ENCODE assay signal across 18 cellular contexts in the genomic region with DNA sequence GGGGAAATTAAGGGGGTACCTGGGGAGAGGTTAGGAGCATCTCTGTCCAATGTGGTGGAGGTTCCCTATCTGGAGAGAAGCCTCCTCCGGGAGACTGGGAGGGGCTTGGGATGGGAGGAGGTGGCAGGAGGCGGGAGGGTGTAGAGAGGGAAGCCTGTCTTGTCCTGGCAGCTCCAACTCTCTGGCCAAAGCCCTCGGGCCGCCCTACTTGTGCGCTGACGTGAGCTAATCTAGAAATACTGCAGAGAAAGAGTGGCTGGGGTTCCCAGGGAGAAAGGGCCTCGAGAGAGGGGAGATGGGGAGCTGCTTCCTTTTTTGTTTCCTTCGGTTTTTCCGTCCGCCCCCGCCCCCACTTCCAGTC. TPM values are rescaled to one million over a fixed set of nuclear protein-coding genes. Genes with fewer than 3 reads are reported as not detected.
A peak's percentile ranks its signal among the peaks of the same experiment; 100 is the strongest.
DNase-seq lines count a peak whose midpoint lies in the region; ATAC-seq and TF ChIP-seq lines count a peak whose summit lies in the region.
"Had no signal": no experiment of that assay in that cellular context is flagged by ENCODE, and none has a peak within 500 bp of the region (broad histone marks: within the 10 kb centered on the region; RNA-seq: fewer than 3 reads in every experiment).

No MANE protein-coding gene starts in this region.

- CTCF ChIA-PET in WTC11 (lab: Charles Lee), result interaction anchor here (0.8 to 11.1 kb wide), 10 partner anchors 7 to 314 kb away, joined by 3 to 188 read pairs (median 52); partner anchors contain the start of gene ACTR5

- H3K36me3 Mint-ChIP-seq in T-helper 2 cell treated with Interferon-gamma antibody and Interleukin-4, amounts not matched to agents 5 μg/mL and 100 μg/mL, for 36 hours (ENCODE audit: low read depth), result peaks cover 4% of the 10 kb centered on the region
- no peaks in the 10 kb centered on the region for H3K36me3 Mint-ChIP-seq in WTC11
- H3K36me3 Mint-ChIP-seq in stimulated activated naive B cell treated with anti-CD40 and anti-IgM and Interleukin-4, amounts not matched to agents 10 μg/mL and 1 μg/mL and 100 μg/mL, for 72 hours, result peaks cover 9 to 13% of the 10 kb centered on the region in 2 donors

- peaks cover 80% of the 10 kb centered on the region for H3K27me3 Mint-ChIP-seq in T-helper 2 cell treated with Interferon-gamma antibody and Interleukin-4, amounts not matched to agents 5 μg/mL and 100 μg/mL, for 36 hours (ENCODE audit: low read depth)
- H3K27me3 Mint-ChIP-seq in WTC11 (ENCODE audit: low read depth), result peaks cover 100% of the 10 kb centered on the region
- H3K27me3 Mint-ChIP-seq in stimulated activated naive B cell treated with anti-CD40 and anti-IgM and Interleukin-4, amounts not matched to agents 10 μg/mL and 1 μg/mL and 100 μg/mL, for 72 hours, result peaks cover 78 to 100% of the 10 kb centered on the region in 2 donors

- peaks cover 98% of the 10 kb centered on the region for H3K27me3 ChIP-seq in iPS-15b (ENCODE audit: control insufficient read depth, insufficient read depth, low read length)

- H3K27ac Mint-ChIP-seq in T-helper 2 cell treated with Interferon-gamma antibody and Interleukin-4, amounts not matched to agents 5 μg/mL and 100 μg/mL, for 36 hours, result peak overlapping the region; percentile 18
- no peak overlapping the region for H3K27ac Mint-ChIP-seq in WTC11
- peak overlapping the region; percentile 21 for H3K27ac Mint-ChIP-seq in stimulated activated naive B cell treated with anti-CD40 and anti-IgM and Interleukin-4, amounts not matched to agents 10 μg/mL and 1 μg/mL and 100 μg/mL, for 72 hours

- H3K9ac ChIP-seq in iPS-15b (ENCODE audit: low read depth, low read length), result no peak overlapping the region
- H3K9ac ChIP-seq: KMS-11 had no signal

- peaks cover 15% of the 10 kb centered on the region for H3K4me1 Mint-ChIP-seq in T-helper 2 cell treated with Interferon-gamma antibody and Interleukin-4, amounts not matched to agents 5 μg/mL and 100 μg/mL, for 36 hours (ENCODE audit: low read depth)
- peaks cover 46% of the 10 kb centered on the region for H3K4me1 Mint-ChIP-seq in WTC11
- H3K4me1 Mint-ChIP-seq in stimulated activated naive B cell treated with anti-CD40 and anti-IgM and Interleukin-4, amounts not matched to agents 10 μg/mL and 1 μg/mL and 100 μg/mL, for 72 hours, result peaks cover 46 to 57% of the 10 kb centered on the region in 2 donors

- H3K9me3 Mint-ChIP-seq in T-helper 2 cell treated with Interferon-gamma antibody and Interleukin-4, amounts not matched to agents 5 μg/mL and 100 μg/mL, for 36 hours, result no peaks in the 10 kb centered on the region
- H3K9me3 Mint-ChIP-seq in WTC11, result no peaks in the 10 kb centered on the region
- peaks cover 0 to 4% of the 10 kb centered on the region in 2 donors for H3K9me3 Mint-ChIP-seq in stimulated activated naive B cell treated with anti-CD40 and anti-IgM and Interleukin-4, amounts not matched to agents 10 μg/mL and 1 μg/mL and 100 μg/mL, for 72 hours

- H3K4me3 Mint-ChIP-seq in T-helper 2 cell treated with Interferon-gamma antibody and Interleukin-4, amounts not matched to agents 5 μg/mL and 100 μg/mL, for 36 hours, result no peak overlapping the region
- H3K4me3 Mint-ChIP-seq in WTC11, result peak overlapping the region; percentile 72
- H3K4me3 Mint-ChIP-seq in stimulated activated naive B cell treated with anti-CD40 and anti-IgM and Interleukin-4, amounts not matched to agents 10 μg/mL and 1 μg/mL and 100 μg/mL, for 72 hours, result peak overlapping the region; percentile 33 to 73

- no peaks in the 10 kb centered on the region for H3K4me1 ChIP-seq in iPS-15b (ENCODE audit: control insufficient read depth, insufficient read depth, low read length)

- no peak for DNase-seq in T-helper 2 cell treated with Interferon-gamma antibody and Interleukin-4, amounts not matched to agents 5 μg/mL and 100 μg/mL, for 36 hours (ENCODE audit: low spot score)
- no peak for DNase-seq in T-helper 2 cell
- DNase-seq in WTC11 (ENCODE audit: low spot score), result peak; percentile 42
- no peak for DNase-seq in stimulated activated naive B cell treated with anti-CD40 and anti-IgM and Interleukin-4, amounts not matched to agents 10 μg/mL and 1 μg/mL and 100 μg/mL, for 72 hours
- DNase-seq in COLO829 (ENCODE audit: low spot score), result no peak
- no peak for DNase-seq in stimulated activated CD4-positive, alpha-beta T cell treated with anti-CD3 and anti-CD28 coated beads, Interleukin-12 subunit alpha, Interleukin-12 subunit beta, amount 100 ng/mL, for 4 hours
- no peak for DNase-seq in activated CD4-positive, alpha-beta T cell treated with anti-CD3 and anti-CD28 coated beads, Interleukin-2, amount 50 U/mL, for 48 hours
- DNase-seq: activated naive CD4-positive, alpha-beta T cell; aorta; NCI-H2107; NCI-H774; stimulated activated naive CD4-positive, alpha-beta T cell had no signal

- TF ChIP-seq CTCF in WTC11 (IDR thresholded peaks at IDR 0.05), result no peak

- H3K9me3 ChIP-seq in iPS-15b (ENCODE audit: control insufficient read depth, insufficient read depth, low read length), result no peaks in the 10 kb centered on the region
- H3K9me3 ChIP-seq: tibial nerve had no signal

- peak; percentile 12 for ATAC-seq in WTC11
- ATAC-seq in stimulated activated naive B cell treated with anti-CD40 and anti-IgM and Interleukin-4, amounts not matched to agents 10 μg/mL and 1 μg/mL and 100 μg/mL, for 72 hours (replicated peaks), result peak in 1 of 2 donors; percentile 8

- POLR2A ChIA-PET in WTC11 (lab: Charles Lee), result interaction anchor here (1.4 kb wide), 1 partner anchor 89 kb away, joined by 3 read pairs; no protein-coding TSS in a partner anchor

- peak overlapping the region; percentile 30 for H3K4me3 ChIP-seq in iPS-15b (ENCODE audit: low read depth, low read length)
- H3K4me3 ChIP-seq: tibial nerve had no signal

- H3K36me3 ChIP-seq in iPS-15b (ENCODE audit: control insufficient read depth, insufficient read depth, low read length), result no peaks in the 10 kb centered on the region
- H3K36me3 ChIP-seq: tibial nerve had no signal

TF ChIP-seq in WTC11, 78 proteins besides CTCF, POLR2A, EP300 and RAD21 (continues in another document):
- TF ChIP-seq, protein P1, sequence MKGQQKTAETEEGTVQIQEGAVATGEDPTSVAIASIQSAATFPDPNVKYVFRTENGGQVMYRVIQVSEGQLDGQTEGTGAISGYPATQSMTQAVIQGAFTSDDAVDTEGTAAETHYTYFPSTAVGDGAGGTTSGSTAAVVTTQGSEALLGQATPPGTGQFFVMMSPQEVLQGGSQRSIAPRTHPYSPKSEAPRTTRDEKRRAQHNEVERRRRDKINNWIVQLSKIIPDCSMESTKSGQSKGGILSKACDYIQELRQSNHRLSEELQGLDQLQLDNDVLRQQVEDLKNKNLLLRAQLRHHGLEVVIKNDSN (CRISPR knock-in tag; IDR thresholded peaks at IDR 0.05), result no peak
- TF ChIP-seq IRF2 (CRISPR knock-in tag; IDR thresholded peaks at IDR 0.05; ENCODE audit: borderline replicate concordance, low read depth), result no peak
- TF ChIP-seq ZNF416 (CRISPR knock-in tag; IDR thresholded peaks at IDR 0.05), result no peak
- TF ChIP-seq ZNF317 (CRISPR knock-in tag; IDR thresholded peaks at IDR 0.05; ENCODE audit: borderline replicate concordance, low read depth), result no peak
- no peak for TF ChIP-seq RORB (CRISPR knock-in tag; IDR thresholded peaks at IDR 0.05)
- TF ChIP-seq NR3C1 (CRISPR knock-in tag; conservative IDR thresholded peaks at IDR 0.05; ENCODE audit: low read depth), result no peak
- TF ChIP-seq PRDM15 (CRISPR knock-in tag; IDR thresholded peaks at IDR 0.05), result no peak
- TF ChIP-seq TCF7 (CRISPR knock-in tag; IDR thresholded peaks at IDR 0.05; ENCODE audit: low read depth), result no peak
- TF ChIP-seq ZNF219 (CRISPR knock-in tag; IDR thresholded peaks at IDR 0.05; ENCODE audit: borderline replicate concordance), result no peak
- TF ChIP-seq MAX (CRISPR knock-in tag; IDR thresholded peaks at IDR 0.05), result no peak
- no peak for TF ChIP-seq E2F4 (CRISPR knock-in tag; IDR thresholded peaks at IDR 0.05; ENCODE audit: borderline replicate concordance, low read depth)

RNA-seq across cellular contexts. Expression of gene SLC32A1, which starts 1.6 kb away (rescaled TPM):
- 0.09 to 0.37 TPM (median 0.25 TPM) in 3 replicates for total RNA-seq in WTC11 (2021)
- total RNA-seq: aorta; CD4-positive, alpha-beta memory T cell; Daoy; H4; tibial nerve had no signal

RNA-seq across cellular contexts. Expression of gene ACTR5, which starts 25.6 kb away (rescaled TPM):
- total RNA-seq in WTC11 (2021), result 9.8 to 12.0 TPM (median 11.5 TPM) in 3 replicates
